Comparison of ENCODE assay signal across 2 cellular contexts in genomic region chr10:54854389-54854788, GRCh38.
TF ChIP-seq lines count a peak whose summit lies in the region.

No MANE protein-coding gene starts in this region.

TF ChIP-seq in HepG2, 621 proteins besides CTCF, POLR2A, EP300 and RAD21:
- TF ChIP-seq ZNF75D (CRISPR knock-in tag; IDR thresholded peaks at IDR 0.05; ENCODE audit: borderline replicate concordance) (no peak), NCOA5 (CRISPR knock-in tag; IDR thresholded peaks at IDR 0.05) (no peak), ZBTB42 (CRISPR knock-in tag; IDR thresholded peaks at IDR 0.05) (no peak)

TF ChIP-seq in H1, 55 proteins besides CTCF, POLR2A, EP300 and RAD21:
- no peak for TF ChIP-seq ATF2 (IDR thresholded peaks at IDR 0.05; ENCODE audit: low read length)
- TF ChIP-seq CREB1 (IDR thresholded peaks at IDR 0.05): no peak
- TF ChIP-seq USF2 (IDR thresholded peaks at IDR 0.05; ENCODE audit: low read length): no peak
- no peak for TF ChIP-seq NRF1 (IDR thresholded peaks at IDR 0.05; ENCODE audit: low read depth, low read length)
- TF ChIP-seq EZH2 (IDR thresholded peaks at IDR 0.05; ENCODE audit: low read depth, low read length, severe bottlenecking): no peak
- no peak for TF ChIP-seq RFX5 (IDR thresholded peaks at IDR 0.05; ENCODE audit: borderline replicate concordance, low read depth, low read length)
- TF ChIP-seq SP2 (IDR thresholded peaks at IDR 0.05; ENCODE audit: low read length): no peak
- no peak for TF ChIP-seq ZNF274 (IDR thresholded peaks at IDR 0.05; ENCODE audit: borderline replicate concordance, extremely low read depth, low read length)
- TF ChIP-seq CBX5 (IDR thresholded peaks at IDR 0.05; ENCODE audit: low read depth, low read length): no peak
- TF ChIP-seq POLR2AphosphoS5 (IDR thresholded peaks at IDR 0.05; ENCODE audit: low read depth, low read length): no peak
- TF ChIP-seq HDAC6 (IDR thresholded peaks at IDR 0.05; ENCODE audit: low read depth, low read length): no peak
